ENCODE assay signal across 27 cellular contexts in genomic region chr2:115529627-115530026, GRCh38.
"Had no signal": no experiment of that assay in that cellular context is flagged by ENCODE, and none has a peak within 500 bp of the region (broad histone marks: within the 10 kb centered on the region; RNA-seq: fewer than 3 reads in every experiment).

No MANE protein-coding gene starts in this region.

- H3K27me3 ChIP-seq: neutrophil, ovary, right lobe of liver, sigmoid colon, stomach, thyroid gland, tibial nerve, upper lobe of left lung, vagina had no signal

- H3K36me3 ChIP-seq: neutrophil, ovary, right lobe of liver, sigmoid colon, stomach, thoracic aorta, thyroid gland, tibial nerve, upper lobe of left lung, vagina had no signal

- ATAC-seq: natural killer cell treated with Interleukin-12 subunit alpha and Interleukin-12 subunit beta and Interleukin-15 and Interleukin-18, amount 100 ng/mL, for 72 hours; psoas muscle; right cardiac atrium; right lobe of liver; stimulated activated effector memory CD8-positive, alpha-beta T cell treated with anti-CD3 and anti-CD28 coated beads, Interleukin-12 subunit alpha, Interleukin-12 subunit beta, amount 100 ng/mL, for 72 hours; stimulated activated naive B cell treated with anti-CD40 and anti-IgM and Interleukin-4, amounts not matched to agents 10 μg/mL and 1 μg/mL and 100 μg/mL, for 72 hours had no signal

- H3K4me3 ChIP-seq: ovary, psoas muscle, right lobe of liver, sigmoid colon, stomach, thoracic aorta, thyroid gland, tibial nerve, upper lobe of left lung, vagina had no signal

- H3K9me3 ChIP-seq: neutrophil, ovary, psoas muscle, right lobe of liver, sigmoid colon, thoracic aorta, thyroid gland, tibial nerve, upper lobe of left lung, vagina had no signal

- DNase-seq: nephron progenitor cell; nucleus accumbens; ovary; posterior cingulate gyrus; psoas muscle; right cardiac atrium; right lobe of liver; sigmoid colon; small intestine; stimulated activated CD4-positive, alpha-beta T cell treated with anti-CD3 and anti-CD28 coated beads, Interleukin-15, amount 100 ng/mL, for 24 hours; stimulated activated CD4-positive, alpha-beta T cell treated with anti-CD3 and anti-CD28 coated beads, Interleukin-2, amount 100 ng/mL, for 24 hours; stimulated activated CD4-positive, alpha-beta T cell treated with anti-CD3 and anti-CD28 coated beads, Interleukin-2, amount 100 ng/mL, for 48 hours; stimulated activated CD4-positive, alpha-beta T cell treated with anti-CD3 and anti-CD28 coated beads, Interleukin-4, amount 100 ng/mL, for 24 hours; stimulated activated naive B cell treated with anti-CD40 and anti-IgM and Interleukin-4, amounts not matched to agents 10 μg/mL and 1 μg/mL and 100 μg/mL, for 72 hours; stimulated activated naive CD4-positive, alpha-beta T cell treated with Interleukin-2 at 50 U/mL for 16 hours; stomach; thyroid gland; trophoblast cell; upper lobe of left lung had no signal

- H3K9ac ChIP-seq: parathyroid adenoma had no signal

- H3K79me2 ChIP-seq: parathyroid adenoma had no signal

- H3K27ac ChIP-seq: neutrophil, ovary, parathyroid adenoma, psoas muscle, right lobe of liver, sigmoid colon, stomach, thoracic aorta, thyroid gland, tibial nerve, upper lobe of left lung, vagina had no signal

- H2AFZ ChIP-seq: parathyroid adenoma had no signal

- H3K4me1 ChIP-seq: parathyroid adenoma, psoas muscle, right lobe of liver, sigmoid colon, stomach, thyroid gland, tibial nerve, upper lobe of left lung, vagina had no signal

- FAIRE-seq: small intestine, urothelium cell line had no signal
